Comparison of ENCODE assay signal across 8 cellular contexts in genomic region chr2:74529357-74530238, GRCh38. TPM values are rescaled to one million over a fixed set of nuclear protein-coding genes. Genes with fewer than 3 reads are reported as not detected.
DNase-seq lines count a peak whose midpoint lies in the region; ATAC-seq and TF ChIP-seq lines count a peak whose summit lies in the region.

AUP1 (minus strand) TSS chr2:74529706; CDS start chr2:74529629, 77 bp downstream.
HTRA2 (plus strand) TSS chr2:74529933; CDS start chr2:74530007, 74 bp downstream.

- H3K4me1 Mint-ChIP-seq in nephron progenitor cell = peaks cover 38% of the 10 kb centered on the region
- H3K4me1 Mint-ChIP-seq in stimulated activated naive CD8-positive, alpha-beta T cell treated with anti-CD3 and anti-CD28 coated beads, Interleukin-15, amount 100 ng/mL, for 72 hours = peaks cover 53% of the 10 kb centered on the region

- H3K27ac Mint-ChIP-seq in nephron progenitor cell = peak within 1 kb of the TSS; percentile 96
- H3K27ac Mint-ChIP-seq in stimulated activated naive CD8-positive, alpha-beta T cell treated with anti-CD3 and anti-CD28 coated beads, Interleukin-15, amount 100 ng/mL, for 72 hours = peak within 1 kb of the TSS; percentile 92 to 99

- H3K27me3 ChIP-seq in H7 (ENCODE audit: control insufficient read depth, insufficient read depth, low read length) = peaks cover 5% of the 10 kb centered on the region; the same call in 1 of the 2 replicates
- no peaks in the 10 kb centered on the region for H3K27me3 ChIP-seq in MG63

- peaks cover 6% of the 10 kb centered on the region for H3K27me3 Mint-ChIP-seq in nephron progenitor cell (ENCODE audit: low read depth, poor library complexity)
- H3K27me3 Mint-ChIP-seq in stimulated activated naive CD8-positive, alpha-beta T cell treated with anti-CD3 and anti-CD28 coated beads, Interleukin-15, amount 100 ng/mL, for 72 hours = no peaks in the 10 kb centered on the region

- H3K4me3 ChIP-seq in H7 (ENCODE audit: insufficient read depth, low read depth, low read length) (peak within 1 kb of the TSS; percentile 99), MG63 (peak within 1 kb of the TSS; percentile 99), fibroblast of the aortic adventitia (ENCODE audit: low read depth, low read length) (peak within 1 kb of the TSS; percentile 99)

- H3K9me3 ChIP-seq in MG63 = peaks cover 4% of the 10 kb centered on the region; the same call in 1 of the 2 replicates

- H3K4me3 Mint-ChIP-seq in nephron progenitor cell = peak within 1 kb of the TSS; percentile 99
- peak within 1 kb of the TSS; percentile 84 to 99 for H3K4me3 Mint-ChIP-seq in stimulated activated naive CD8-positive, alpha-beta T cell treated with anti-CD3 and anti-CD28 coated beads, Interleukin-15, amount 100 ng/mL, for 72 hours

- TF ChIP-seq CTCF in fibroblast of the aortic adventitia (IDR thresholded peaks at IDR 0.05; ENCODE audit: insufficient read depth, low read length) = no peak
- no peak for TF ChIP-seq CTCF in nephron progenitor cell (IDR thresholded peaks at IDR 0.05)

- no peaks in the 10 kb centered on the region for H3K9me3 Mint-ChIP-seq in nephron progenitor cell
- peaks cover 0 to 7% of the 10 kb centered on the region in 2 donors for H3K9me3 Mint-ChIP-seq in stimulated activated naive CD8-positive, alpha-beta T cell treated with anti-CD3 and anti-CD28 coated beads, Interleukin-15, amount 100 ng/mL, for 72 hours

- H3K36me3 ChIP-seq in H7 (replicated peaks; ENCODE audit: control insufficient read depth, insufficient read depth, low read length) (peaks cover 24% of the 10 kb centered on the region), MG63 (peaks cover 67% of the 10 kb centered on the region)

- DNase-seq in ELF-1 (ENCODE audit: low read depth, low spot score) (peak; percentile 98), H7 (peak; percentile 100), MG63 (peak; percentile 99), SHP77 treated with DMSO at 0.1 percent for 48 hours (lab: John Stamatoyannopoulos, UW) (peak; percentile 91), fibroblast of the aortic adventitia (ENCODE audit: low read depth) (peak; percentile 99), nephron progenitor cell (peak; percentile 94)
- peak; percentile 96 for DNase-seq in activated effector memory CD4-positive, alpha-beta T cell treated with anti-CD3 and anti-CD28 coated beads, Interleukin-2, amount 50 U/mL, for 16 hours
- DNase-seq in stimulated activated naive CD8-positive, alpha-beta T cell treated with anti-CD3 and anti-CD28 coated beads, Interleukin-15, amount 100 ng/mL, for 72 hours = peak; percentile 87 to 93

- ATAC-seq in stimulated activated naive CD8-positive, alpha-beta T cell treated with anti-CD3 and anti-CD28 coated beads, Interleukin-15, amount 100 ng/mL, for 72 hours = peak; percentile 83

- peaks cover 49% of the 10 kb centered on the region for H3K36me3 Mint-ChIP-seq in nephron progenitor cell (ENCODE audit: low read depth)

RNA-seq across cellular contexts. Expression of gene AUP1, which starts in this region (rescaled TPM):
- 99.5 and 105 TPM in 2 replicates for total RNA-seq in H7 (2014; rRNA removed; shearing (Covaris generic))
- 70.0 and 143 TPM in 2 replicates for total RNA-seq in MG63 (2014; rRNA removed; shearing (Covaris generic); ENCODE audit: low replicate concordance)
- total RNA-seq in fibroblast of the aortic adventitia (ENCODE audit: low replicate concordance) = 18.1 and 88.0 TPM in 2 replicates

RNA-seq across cellular contexts. Expression of gene HTRA2, which starts in this region (rescaled TPM):
- total RNA-seq in H7 (2014; rRNA removed; shearing (Covaris generic)) = 27.0 and 39.6 TPM in 2 replicates
- total RNA-seq in MG63 (2014; rRNA removed; shearing (Covaris generic); ENCODE audit: low replicate concordance) = 49.9 and 53.9 TPM in 2 replicates
- total RNA-seq in fibroblast of the aortic adventitia (ENCODE audit: low replicate concordance) = 27.1 and 32.9 TPM in 2 replicates

Comparison
In these comparisons a context has a peak if more than half of its experiments do, and no peak if none do; other contexts are left out.
1. Peak in every context shown above with its lines: DNase-seq, ATAC-seq and H3K4me3 ChIP-seq.